ENCODE assay signal across 14 cellular contexts in the genomic region with DNA sequence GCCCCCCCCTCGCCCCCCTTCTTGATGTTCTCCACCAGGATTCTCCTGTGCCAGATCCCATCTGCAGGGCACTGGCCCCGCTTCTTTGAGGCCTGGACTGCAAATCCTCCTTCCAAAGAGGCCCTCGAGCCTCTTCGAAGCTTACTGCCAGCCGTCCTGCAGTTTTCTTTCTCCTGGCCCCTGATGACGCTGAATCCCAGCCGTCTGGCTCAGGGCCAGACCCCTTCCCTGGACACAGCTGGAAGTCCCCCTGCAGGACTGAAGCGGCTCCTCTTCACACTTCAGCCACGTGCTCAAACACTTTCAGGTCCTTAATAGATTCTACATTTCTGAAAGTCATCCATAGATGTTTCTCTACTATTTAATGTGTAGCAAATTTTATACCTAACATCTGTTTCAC.
DNase-seq lines count a peak whose midpoint lies in the region; ATAC-seq and TF ChIP-seq lines count a peak whose summit lies in the region.
"Had no signal": no experiment of that assay in that cellular context is flagged by ENCODE, and none has a peak within 500 bp of the region (broad histone marks: within the 10 kb centered on the region; RNA-seq: fewer than 3 reads in every experiment).

No MANE protein-coding gene starts in this region.

- H3K9me3 ChIP-seq in A673 (ENCODE audit: low read depth, low read length, poor library complexity, severe bottlenecking): no peaks in the 10 kb centered on the region
- H3K9me3 ChIP-seq: HAP-1 had no signal

- peaks cover 32% of the 10 kb centered on the region for H3K36me3 ChIP-seq in A673 (ENCODE audit: insufficient read depth, low read length, poor library complexity, severe bottlenecking)
- H3K36me3 ChIP-seq in H7 (replicated peaks; ENCODE audit: control insufficient read depth, insufficient read depth, low read length): peaks cover 8% of the 10 kb centered on the region

- TF ChIP-seq CTCF in A673 (conservative IDR thresholded peaks at IDR 0.05; ENCODE audit: low read depth, low read length): no peak

- peak overlapping the region; percentile 54 for H3K27ac Mint-ChIP-seq in activated T-helper 17 cell treated with anti-CD3 and anti-CD28 coated beads, Interleukin-2, amount 50 U/mL, for 72 hours
- H3K27ac Mint-ChIP-seq in activated CD4-positive, alpha-beta T cell treated with anti-CD3 and anti-CD28 coated beads, Interleukin-2, amount 10 ng/mL, durations not matched to agents 7 days and 5 days: no peak overlapping the region
- H3K27ac Mint-ChIP-seq: T-helper 17 cell had no signal

- H3K27ac ChIP-seq in A673 (ENCODE audit: low read depth, low read length, poor library complexity, severe bottlenecking): peak overlapping the region; percentile 34
- H3K27ac ChIP-seq: C4-2B, parathyroid adenoma had no signal

- H3K27me3 ChIP-seq in A673 (replicated peaks; ENCODE audit: insufficient read depth, low read depth, low read length, poor library complexity): no peaks in the 10 kb centered on the region
- H3K27me3 ChIP-seq in H7 (ENCODE audit: control insufficient read depth, insufficient read depth, low read length): no peaks in the 10 kb centered on the region

- CTCF ChIA-PET in A673 (lab: Charles Lee): no interaction called here
- CTCF ChIA-PET in activated CD4-positive, alpha-beta T cell treated with anti-CD3 and anti-CD28 coated beads, Interleukin-2, amount 10 ng/mL, durations not matched to agents 7 days and 5 days (lab: Charles Lee): interaction anchor here (0.6 kb wide), 2 partner anchors 12 to 238 kb away, joined by 3 read pairs; no protein-coding TSS in a partner anchor

- no peak overlapping the region for H3K4me3 Mint-ChIP-seq in activated T-helper 17 cell treated with anti-CD3 and anti-CD28 coated beads, Interleukin-2, amount 50 U/mL, for 72 hours
- H3K4me3 Mint-ChIP-seq in activated CD4-positive, alpha-beta T cell treated with anti-CD3 and anti-CD28 coated beads, Interleukin-2, amount 10 ng/mL, durations not matched to agents 7 days and 5 days: no peak overlapping the region
- H3K4me3 Mint-ChIP-seq: T-helper 17 cell had no signal

- POLR2A ChIA-PET in A673 (lab: Charles Lee; ENCODE audit: low non-redundant PET): no interaction called here
- POLR2A ChIA-PET in activated CD4-positive, alpha-beta T cell treated with anti-CD3 and anti-CD28 coated beads, Interleukin-2, amount 10 ng/mL, durations not matched to agents 7 days and 5 days (lab: Charles Lee): no interaction called here

- H3K4me3 ChIP-seq in A673 (ENCODE audit: low read depth, low read length, poor library complexity, severe bottlenecking) (no peak overlapping the region), H7 (ENCODE audit: insufficient read depth, low read depth, low read length) (no peak overlapping the region)
- H3K4me3 ChIP-seq: HAP-1 had no signal

- peaks cover 65% of the 10 kb centered on the region for H3K36me3 Mint-ChIP-seq in activated T-helper 17 cell treated with anti-CD3 and anti-CD28 coated beads, Interleukin-2, amount 50 U/mL, for 72 hours (ENCODE audit: low read depth)
- peaks cover 26% of the 10 kb centered on the region for H3K36me3 Mint-ChIP-seq in activated CD4-positive, alpha-beta T cell treated with anti-CD3 and anti-CD28 coated beads, Interleukin-2, amount 10 ng/mL, durations not matched to agents 7 days and 5 days (ENCODE audit: low read depth)

- H3K4me1 ChIP-seq in A673 (ENCODE audit: insufficient read depth, low read length, poor library complexity, severe bottlenecking): no peaks in the 10 kb centered on the region
- H3K4me1 ChIP-seq: HAP-1, parathyroid adenoma had no signal

- DNase-seq in A673 (ENCODE audit: low spot score): peak; percentile 79
- peak; percentile 68 for DNase-seq in H7
- DNase-seq in hepatic stellate cell (ENCODE audit: low spot score): peak; percentile 37
- DNase-seq in amygdala (lab: John Stamatoyannopoulos, UW): no peak
- DNase-seq in activated CD4-positive, alpha-beta T cell treated with anti-CD3 and anti-CD28 coated beads, Interleukin-2, amount 10 ng/mL, durations not matched to agents 7 days and 5 days: no peak
- DNase-seq in NOMO-1 treated with dmso at 0.1 percent for 144 hours (lab: John Stamatoyannopoulos, UW; ENCODE audit: unreplicated experiment): no peak
- DNase-seq: cortex of kidney, NCI-H187, T-helper 17 cell had no signal

- H3K27me3 Mint-ChIP-seq in activated T-helper 17 cell treated with anti-CD3 and anti-CD28 coated beads, Interleukin-2, amount 50 U/mL, for 72 hours: no peaks in the 10 kb centered on the region
- no peaks in the 10 kb centered on the region for H3K27me3 Mint-ChIP-seq in activated CD4-positive, alpha-beta T cell treated with anti-CD3 and anti-CD28 coated beads, Interleukin-2, amount 10 ng/mL, durations not matched to agents 7 days and 5 days
- H3K27me3 Mint-ChIP-seq: T-helper 17 cell had no signal

- no TSS peak for BruUV-seq in A673 (replicated peaks; lab: Mats Ljungman, UMichigan)

- peaks cover 10% of the 10 kb centered on the region for H3K4me1 Mint-ChIP-seq in activated T-helper 17 cell treated with anti-CD3 and anti-CD28 coated beads, Interleukin-2, amount 50 U/mL, for 72 hours
- H3K4me1 Mint-ChIP-seq in activated CD4-positive, alpha-beta T cell treated with anti-CD3 and anti-CD28 coated beads, Interleukin-2, amount 10 ng/mL, durations not matched to agents 7 days and 5 days: peaks cover 14% of the 10 kb centered on the region

- intact Hi-C loops in A673 (cut with micrococcal nuclease; ENCODE audit: unreplicated experiment): no loop called here

- no peak for ATAC-seq in activated T-helper 17 cell treated with anti-CD3 and anti-CD28 coated beads, Interleukin-2, amount 50 U/mL, for 72 hours (replicated peaks)
- no peak for ATAC-seq in HG02840 (IDR thresholded peaks at IDR 0.05; ENCODE audit: low FRiP score, unreplicated experiment)
- ATAC-seq: T-helper 17 cell had no signal

- no peaks in the 10 kb centered on the region for H3K9me3 Mint-ChIP-seq in activated T-helper 17 cell treated with anti-CD3 and anti-CD28 coated beads, Interleukin-2, amount 50 U/mL, for 72 hours
- H3K9me3 Mint-ChIP-seq in activated CD4-positive, alpha-beta T cell treated with anti-CD3 and anti-CD28 coated beads, Interleukin-2, amount 10 ng/mL, durations not matched to agents 7 days and 5 days: no peaks in the 10 kb centered on the region

Comparison
In these comparisons a context has a peak if more than half of its experiments do, and no peak if none do; other contexts are left out.
1. DNase-seq: peak in A673 (single experiment), H7 (single experiment) and hepatic stellate cell (single experiment); none in amygdala (0 of 56), activated CD4-positive, alpha-beta T cell treated with anti-CD3 and anti-CD28 coated beads, Interleukin-2, amount 10 ng/mL, durations not matched to agents 7 days and 5 days (single experiment) and NOMO-1 treated with dmso at 0.1 percent for 144 hours (single experiment).